ENCODE assay signal across 2 cellular contexts in the genomic region with DNA sequence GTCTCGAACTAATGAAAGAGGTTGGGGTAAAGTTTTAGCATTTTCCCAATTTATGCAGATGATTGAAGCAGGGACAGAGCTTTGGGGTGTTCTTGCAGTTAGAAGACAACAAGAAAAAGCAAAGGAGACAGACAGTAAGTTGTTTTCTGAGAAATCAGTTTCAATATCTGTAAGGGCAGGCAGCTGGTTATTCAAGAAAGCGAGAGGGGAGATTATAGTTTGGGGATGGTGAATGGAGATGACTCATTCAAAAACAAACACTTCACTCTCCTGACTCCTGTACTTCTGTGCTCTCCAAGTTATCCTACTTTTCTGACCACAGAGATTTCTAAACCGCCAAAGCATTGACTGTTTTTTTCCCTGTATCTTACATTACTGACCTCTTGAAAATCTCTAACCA.
TF ChIP-seq lines count a peak whose summit lies in the region.

No MANE protein-coding gene starts in this region.

TF ChIP-seq in SK-N-SH, 30 proteins besides CTCF, POLR2A, EP300 and RAD21 (continued from another document):
- TF ChIP-seq, protein P1, sequence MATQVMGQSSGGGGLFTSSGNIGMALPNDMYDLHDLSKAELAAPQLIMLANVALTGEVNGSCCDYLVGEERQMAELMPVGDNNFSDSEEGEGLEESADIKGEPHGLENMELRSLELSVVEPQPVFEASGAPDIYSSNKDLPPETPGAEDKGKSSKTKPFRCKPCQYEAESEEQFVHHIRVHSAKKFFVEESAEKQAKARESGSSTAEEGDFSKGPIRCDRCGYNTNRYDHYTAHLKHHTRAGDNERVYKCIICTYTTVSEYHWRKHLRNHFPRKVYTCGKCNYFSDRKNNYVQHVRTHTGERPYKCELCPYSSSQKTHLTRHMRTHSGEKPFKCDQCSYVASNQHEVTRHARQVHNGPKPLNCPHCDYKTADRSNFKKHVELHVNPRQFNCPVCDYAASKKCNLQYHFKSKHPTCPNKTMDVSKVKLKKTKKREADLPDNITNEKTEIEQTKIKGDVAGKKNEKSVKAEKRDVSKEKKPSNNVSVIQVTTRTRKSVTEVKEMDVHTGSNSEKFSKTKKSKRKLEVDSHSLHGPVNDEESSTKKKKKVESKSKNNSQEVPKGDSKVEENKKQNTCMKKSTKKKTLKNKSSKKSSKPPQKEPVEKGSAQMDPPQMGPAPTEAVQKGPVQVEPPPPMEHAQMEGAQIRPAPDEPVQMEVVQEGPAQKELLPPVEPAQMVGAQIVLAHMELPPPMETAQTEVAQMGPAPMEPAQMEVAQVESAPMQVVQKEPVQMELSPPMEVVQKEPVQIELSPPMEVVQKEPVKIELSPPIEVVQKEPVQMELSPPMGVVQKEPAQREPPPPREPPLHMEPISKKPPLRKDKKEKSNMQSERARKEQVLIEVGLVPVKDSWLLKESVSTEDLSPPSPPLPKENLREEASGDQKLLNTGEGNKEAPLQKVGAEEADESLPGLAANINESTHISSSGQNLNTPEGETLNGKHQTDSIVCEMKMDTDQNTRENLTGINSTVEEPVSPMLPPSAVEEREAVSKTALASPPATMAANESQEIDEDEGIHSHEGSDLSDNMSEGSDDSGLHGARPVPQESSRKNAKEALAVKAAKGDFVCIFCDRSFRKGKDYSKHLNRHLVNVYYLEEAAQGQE (IDR thresholded peaks at IDR 0.05; ENCODE audit: low read depth, low read length) = no peak
- TF ChIP-seq JUND (IDR thresholded peaks at IDR 0.05) (peak; percentile 48; the same call in 1 of the 2 replicates), SMC3 (IDR thresholded peaks at IDR 0.05; ENCODE audit: low read depth, low read length) (no peak), MEF2A (IDR thresholded peaks at IDR 0.05; ENCODE audit: borderline replicate concordance, low read depth) (no peak), GABPA (IDR thresholded peaks at IDR 0.05; ENCODE audit: low read depth) (no peak), POLR2AphosphoS5 (IDR thresholded peaks at IDR 0.05; ENCODE audit: low read depth, low read length) (no peak), NRF1 (IDR thresholded peaks at IDR 0.05; ENCODE audit: low read depth, low read length) (no peak), GATA2 (CRISPR knock-in tag; IDR thresholded peaks at IDR 0.05) (no peak), RFX5 (IDR thresholded peaks at IDR 0.05; ENCODE audit: low read length) (no peak)
- TF ChIP-seq, protein P2, sequence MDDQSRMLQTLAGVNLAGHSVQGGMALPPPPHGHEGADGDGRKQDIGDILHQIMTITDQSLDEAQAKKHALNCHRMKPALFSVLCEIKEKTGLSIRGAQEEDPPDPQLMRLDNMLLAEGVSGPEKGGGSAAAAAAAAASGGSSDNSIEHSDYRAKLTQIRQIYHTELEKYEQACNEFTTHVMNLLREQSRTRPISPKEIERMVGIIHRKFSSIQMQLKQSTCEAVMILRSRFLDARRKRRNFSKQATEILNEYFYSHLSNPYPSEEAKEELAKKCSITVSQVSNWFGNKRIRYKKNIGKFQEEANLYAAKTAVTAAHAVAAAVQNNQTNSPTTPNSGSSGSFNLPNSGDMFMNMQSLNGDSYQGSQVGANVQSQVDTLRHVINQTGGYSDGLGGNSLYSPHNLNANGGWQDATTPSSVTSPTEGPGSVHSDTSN (IDR thresholded peaks at IDR 0.05) = no peak
- TF ChIP-seq, protein P3, sequence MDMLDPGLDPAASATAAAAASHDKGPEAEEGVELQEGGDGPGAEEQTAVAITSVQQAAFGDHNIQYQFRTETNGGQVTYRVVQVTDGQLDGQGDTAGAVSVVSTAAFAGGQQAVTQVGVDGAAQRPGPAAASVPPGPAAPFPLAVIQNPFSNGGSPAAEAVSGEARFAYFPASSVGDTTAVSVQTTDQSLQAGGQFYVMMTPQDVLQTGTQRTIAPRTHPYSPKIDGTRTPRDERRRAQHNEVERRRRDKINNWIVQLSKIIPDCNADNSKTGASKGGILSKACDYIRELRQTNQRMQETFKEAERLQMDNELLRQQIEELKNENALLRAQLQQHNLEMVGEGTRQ (IDR thresholded peaks at IDR 0.05; ENCODE audit: borderline replicate concordance, low read depth, low read length) = no peak

TF ChIP-seq in WTC11, 78 proteins besides CTCF, POLR2A, EP300 and RAD21 (continued from another document):
- TF ChIP-seq, protein P4, sequence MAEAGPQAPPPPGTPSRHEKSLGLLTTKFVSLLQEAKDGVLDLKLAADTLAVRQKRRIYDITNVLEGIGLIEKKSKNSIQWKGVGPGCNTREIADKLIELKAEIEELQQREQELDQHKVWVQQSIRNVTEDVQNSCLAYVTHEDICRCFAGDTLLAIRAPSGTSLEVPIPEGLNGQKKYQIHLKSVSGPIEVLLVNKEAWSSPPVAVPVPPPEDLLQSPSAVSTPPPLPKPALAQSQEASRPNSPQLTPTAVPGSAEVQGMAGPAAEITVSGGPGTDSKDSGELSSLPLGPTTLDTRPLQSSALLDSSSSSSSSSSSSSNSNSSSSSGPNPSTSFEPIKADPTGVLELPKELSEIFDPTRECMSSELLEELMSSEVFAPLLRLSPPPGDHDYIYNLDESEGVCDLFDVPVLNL (CRISPR knock-in tag; IDR thresholded peaks at IDR 0.05; ENCODE audit: borderline replicate concordance, low read depth) = no peak
- TF ChIP-seq ZNF416 (CRISPR knock-in tag; IDR thresholded peaks at IDR 0.05) (no peak), GRHL2 (CRISPR knock-in tag; IDR thresholded peaks at IDR 0.05; ENCODE audit: insufficient replicate concordance, severe bottlenecking) (no peak), JUN (CRISPR knock-in tag; IDR thresholded peaks at IDR 0.05) (no peak), ZBTB21 (CRISPR knock-in tag; IDR thresholded peaks at IDR 0.05; ENCODE audit: borderline replicate concordance) (no peak), TEAD1 (CRISPR knock-in tag; IDR thresholded peaks at IDR 0.05) (no peak), HMGA2 (CRISPR knock-in tag; IDR thresholded peaks at IDR 0.05) (no peak), ATF1 (CRISPR knock-in tag; IDR thresholded peaks at IDR 0.05) (no peak), CBFB (CRISPR knock-in tag; IDR thresholded peaks at IDR 0.05; ENCODE audit: low read depth) (no peak)
- TF ChIP-seq, protein P5, sequence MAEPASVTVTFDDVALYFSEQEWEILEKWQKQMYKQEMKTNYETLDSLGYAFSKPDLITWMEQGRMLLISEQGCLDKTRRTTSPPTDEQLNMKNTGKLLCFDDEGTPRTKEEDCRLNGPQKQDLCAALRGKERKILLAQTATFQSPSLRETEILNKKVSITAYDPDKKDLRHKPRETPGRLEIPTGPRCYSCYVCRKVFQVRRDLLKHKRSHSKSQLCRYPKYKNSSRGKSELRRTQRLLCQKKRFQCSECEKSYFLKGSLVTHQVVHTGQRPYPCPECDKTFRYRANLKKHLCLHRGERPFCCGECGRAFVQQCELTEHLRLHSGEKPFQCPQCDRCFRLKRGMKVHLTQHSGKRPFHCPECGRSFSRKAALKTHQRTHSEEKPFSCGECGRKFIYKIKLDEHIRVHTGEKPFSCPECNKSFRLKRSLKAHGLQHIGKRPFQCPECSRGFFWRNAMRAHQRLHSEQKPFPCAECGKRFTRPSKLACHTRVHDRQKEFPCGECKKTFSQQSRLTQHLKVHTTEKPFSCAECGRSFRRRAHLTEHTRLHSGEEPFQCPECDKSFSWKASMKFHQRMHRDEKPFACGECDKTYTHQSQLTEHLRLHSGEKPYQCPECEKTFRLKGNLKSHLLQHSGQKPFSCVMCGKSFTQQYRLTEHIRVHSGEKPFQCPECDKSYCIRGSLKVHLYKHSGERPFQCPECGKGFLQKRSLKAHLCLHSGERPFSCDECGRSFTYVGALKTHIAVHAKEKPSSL (CRISPR knock-in tag; conservative IDR thresholded peaks at IDR 0.05) = no peak
TF ChIP-seq in WTC11: peak in this region for 0.
